In the genomic region with DNA sequence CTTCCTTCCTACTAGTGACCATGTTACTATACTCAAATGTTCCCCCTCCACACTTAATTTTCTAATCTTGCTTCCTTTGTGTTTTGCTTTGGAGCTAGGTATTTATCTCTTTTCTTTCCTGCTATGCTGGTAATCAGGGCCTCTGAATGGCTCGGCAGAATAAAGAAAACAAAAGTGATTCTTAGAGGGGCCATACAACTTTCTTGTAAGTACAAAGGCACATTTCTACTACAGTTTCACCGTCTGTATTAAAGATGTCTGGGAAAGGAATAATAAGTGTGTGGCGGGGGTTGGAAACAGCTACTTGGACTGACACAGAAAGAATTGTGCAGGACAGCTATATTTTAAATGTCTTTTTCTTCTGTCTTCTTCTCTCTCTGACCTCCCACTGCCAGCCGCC, we compare ENCODE assay signal across 2 cellular contexts.
TF ChIP-seq lines count a peak whose summit lies in the region.

No MANE protein-coding gene starts in this region.

TF ChIP-seq in GM23338, 12 proteins besides CTCF, POLR2A, EP300 and RAD21 (continues in another document):
- TF ChIP-seq, protein P1, sequence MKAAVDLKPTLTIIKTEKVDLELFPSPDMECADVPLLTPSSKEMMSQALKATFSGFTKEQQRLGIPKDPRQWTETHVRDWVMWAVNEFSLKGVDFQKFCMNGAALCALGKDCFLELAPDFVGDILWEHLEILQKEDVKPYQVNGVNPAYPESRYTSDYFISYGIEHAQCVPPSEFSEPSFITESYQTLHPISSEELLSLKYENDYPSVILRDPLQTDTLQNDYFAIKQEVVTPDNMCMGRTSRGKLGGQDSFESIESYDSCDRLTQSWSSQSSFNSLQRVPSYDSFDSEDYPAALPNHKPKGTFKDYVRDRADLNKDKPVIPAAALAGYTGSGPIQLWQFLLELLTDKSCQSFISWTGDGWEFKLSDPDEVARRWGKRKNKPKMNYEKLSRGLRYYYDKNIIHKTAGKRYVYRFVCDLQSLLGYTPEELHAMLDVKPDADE (IDR thresholded peaks at IDR 0.05) = no peak
- no peak for TF ChIP-seq ZNF114 (CRISPR knock-in tag; IDR thresholded peaks at IDR 0.05)
- TF ChIP-seq EZH2phosphoT487 (IDR thresholded peaks at IDR 0.05; ENCODE audit: unreplicated experiment) = no peak
- no peak for TF ChIP-seq POLR2AphosphoS5 (IDR thresholded peaks at IDR 0.05; ENCODE audit: low read depth)
- TF ChIP-seq EZH2 (IDR thresholded peaks at IDR 0.05; ENCODE audit: low read depth, unreplicated experiment) = no peak
- TF ChIP-seq ZNF331 (CRISPR knock-in tag; IDR thresholded peaks at IDR 0.05; ENCODE audit: low read depth) = no peak
- TF ChIP-seq JUNB (IDR thresholded peaks at IDR 0.05; ENCODE audit: unreplicated experiment) = no peak
- TF ChIP-seq, protein P2, sequence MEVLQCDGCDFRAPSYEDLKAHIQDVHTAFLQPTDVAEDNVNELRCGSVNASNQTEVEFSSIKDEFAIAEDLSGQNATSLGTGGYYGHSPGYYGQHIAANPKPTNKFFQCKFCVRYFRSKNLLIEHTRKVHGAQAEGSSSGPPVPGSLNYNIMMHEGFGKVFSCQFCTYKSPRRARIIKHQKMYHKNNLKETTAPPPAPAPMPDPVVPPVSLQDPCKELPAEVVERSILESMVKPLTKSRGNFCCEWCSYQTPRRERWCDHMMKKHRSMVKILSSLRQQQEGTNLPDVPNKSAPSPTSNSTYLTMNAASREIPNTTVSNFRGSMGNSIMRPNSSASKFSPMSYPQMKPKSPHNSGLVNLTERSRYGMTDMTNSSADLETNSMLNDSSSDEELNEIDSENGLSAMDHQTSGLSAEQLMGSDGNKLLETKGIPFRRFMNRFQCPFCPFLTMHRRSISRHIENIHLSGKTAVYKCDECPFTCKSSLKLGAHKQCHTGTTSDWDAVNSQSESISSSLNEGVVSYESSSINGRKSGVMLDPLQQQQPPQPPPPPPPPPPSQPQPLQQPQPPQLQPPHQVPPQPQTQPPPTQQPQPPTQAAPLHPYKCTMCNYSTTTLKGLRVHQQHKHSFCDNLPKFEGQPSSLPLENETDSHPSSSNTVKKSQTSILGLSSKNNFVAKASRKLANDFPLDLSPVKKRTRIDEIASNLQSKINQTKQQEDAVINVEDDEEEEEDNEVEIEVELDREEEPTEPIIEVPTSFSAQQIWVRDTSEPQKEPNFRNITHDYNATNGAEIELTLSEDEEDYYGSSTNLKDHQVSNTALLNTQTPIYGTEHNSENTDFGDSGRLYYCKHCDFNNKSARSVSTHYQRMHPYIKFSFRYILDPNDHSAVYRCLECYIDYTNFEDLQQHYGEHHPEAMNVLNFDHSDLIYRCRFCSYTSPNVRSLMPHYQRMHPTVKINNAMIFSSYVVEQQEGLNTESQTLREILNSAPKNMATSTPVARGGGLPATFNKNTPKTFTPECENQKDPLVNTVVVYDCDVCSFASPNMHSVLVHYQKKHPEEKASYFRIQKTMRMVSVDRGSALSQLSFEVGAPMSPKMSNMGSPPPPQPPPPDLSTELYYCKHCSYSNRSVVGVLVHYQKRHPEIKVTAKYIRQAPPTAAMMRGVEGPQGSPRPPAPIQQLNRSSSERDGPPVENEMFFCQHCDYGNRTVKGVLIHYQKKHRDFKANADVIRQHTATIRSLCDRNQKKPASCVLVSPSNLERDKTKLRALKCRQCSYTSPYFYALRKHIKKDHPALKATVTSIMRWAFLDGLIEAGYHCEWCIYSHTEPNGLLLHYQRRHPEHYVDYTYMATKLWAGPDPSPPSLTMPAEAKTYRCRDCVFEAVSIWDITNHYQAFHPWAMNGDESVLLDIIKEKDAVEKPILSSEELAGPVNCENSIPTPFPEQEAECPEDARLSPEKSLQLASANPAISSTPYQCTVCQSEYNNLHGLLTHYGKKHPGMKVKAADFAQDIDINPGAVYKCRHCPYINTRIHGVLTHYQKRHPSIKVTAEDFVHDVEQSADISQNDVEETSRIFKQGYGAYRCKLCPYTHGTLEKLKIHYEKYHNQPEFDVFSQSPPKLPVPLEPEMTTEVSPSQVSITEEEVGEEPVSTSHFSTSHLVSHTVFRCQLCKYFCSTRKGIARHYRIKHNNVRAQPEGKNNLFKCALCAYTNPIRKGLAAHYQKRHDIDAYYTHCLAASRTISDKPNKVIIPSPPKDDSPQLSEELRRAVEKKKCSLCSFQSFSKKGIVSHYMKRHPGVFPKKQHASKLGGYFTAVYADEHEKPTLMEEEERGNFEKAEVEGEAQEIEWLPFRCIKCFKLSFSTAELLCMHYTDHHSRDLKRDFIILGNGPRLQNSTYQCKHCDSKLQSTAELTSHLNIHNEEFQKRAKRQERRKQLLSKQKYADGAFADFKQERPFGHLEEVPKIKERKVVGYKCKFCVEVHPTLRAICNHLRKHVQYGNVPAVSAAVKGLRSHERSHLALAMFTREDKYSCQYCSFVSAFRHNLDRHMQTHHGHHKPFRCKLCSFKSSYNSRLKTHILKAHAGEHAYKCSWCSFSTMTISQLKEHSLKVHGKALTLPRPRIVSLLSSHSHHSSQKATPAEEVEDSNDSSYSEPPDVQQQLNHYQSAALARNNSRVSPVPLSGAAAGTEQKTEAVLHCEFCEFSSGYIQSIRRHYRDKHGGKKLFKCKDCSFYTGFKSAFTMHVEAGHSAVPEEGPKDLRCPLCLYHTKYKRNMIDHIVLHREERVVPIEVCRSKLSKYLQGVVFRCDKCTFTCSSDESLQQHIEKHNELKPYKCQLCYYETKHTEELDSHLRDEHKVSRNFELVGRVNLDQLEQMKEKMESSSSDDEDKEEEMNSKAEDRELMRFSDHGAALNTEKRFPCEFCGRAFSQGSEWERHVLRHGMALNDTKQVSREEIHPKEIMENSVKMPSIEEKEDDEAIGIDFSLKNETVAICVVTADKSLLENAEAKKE (CRISPR knock-in tag; IDR thresholded peaks at IDR 0.05) = no peak
- TF ChIP-seq CREB1 (CRISPR knock-in tag; IDR thresholded peaks at IDR 0.05; ENCODE audit: low read depth) = no peak
- no peak for TF ChIP-seq STAT1 (IDR thresholded peaks at IDR 0.05; ENCODE audit: unreplicated experiment)

TF ChIP-seq in WTC11, 78 proteins besides CTCF, POLR2A, EP300 and RAD21 (continued from another document):
- TF ChIP-seq ZSCAN18 (CRISPR knock-in tag; IDR thresholded peaks at IDR 0.05) (no peak), FOXK1 (CRISPR knock-in tag; IDR thresholded peaks at IDR 0.05) (no peak), OVOL2 (CRISPR knock-in tag; IDR thresholded peaks at IDR 0.05; ENCODE audit: borderline replicate concordance) (no peak)
